Comparison of ENCODE assay signal across 9 cellular contexts in genomic region chr1:210234254-210234747, GRCh38. TPM values are rescaled to one million over a fixed set of nuclear protein-coding genes. Genes with fewer than 3 reads are reported as not detected.
DNase-seq lines count a peak whose midpoint lies in the region; TF ChIP-seq lines count a peak whose summit lies in the region.
"Had no signal": no experiment of that assay in that cellular context is flagged by ENCODE, and none has a peak within 500 bp of the region (broad histone marks: within the 10 kb centered on the region; RNA-seq: fewer than 3 reads in every experiment).

No MANE protein-coding gene starts in this region.

- peak overlapping the region; percentile 63 to 79 for H3K4me3 Mint-ChIP-seq in H9

- H3K4me3 ChIP-seq in SJCRH30: peak overlapping the region; percentile 50; the same call in 1 of the 2 replicates
- H3K4me3 ChIP-seq in hepatocyte: peak overlapping the region; percentile 71
- peak overlapping the region; percentile 66 for H3K4me3 ChIP-seq in smooth muscle cell

- H3K4me2 ChIP-seq in H9 (ENCODE audit: insufficient read depth, insufficient read length, low read length) (peak overlapping the region; percentile 22), hepatocyte (peak overlapping the region; percentile 95), smooth muscle cell (peak overlapping the region; percentile 98)

- no peak overlapping the region; a peak in 1 of 7 replicates for H3K27ac Mint-ChIP-seq in H9

- H2BK20ac ChIP-seq in H9 (ENCODE audit: low read depth, low read length, poor library complexity, severe bottlenecking): no peak overlapping the region

- H2AFZ ChIP-seq in H9 (ENCODE audit: low read length): no peak overlapping the region
- H2AFZ ChIP-seq in hepatocyte: peak overlapping the region; percentile 55
- no peak overlapping the region for H2AFZ ChIP-seq in smooth muscle cell (ENCODE audit: low read depth)

- TF ChIP-seq CTCF in H9 (conservative IDR thresholded peaks at IDR 0.05) (no peak), hepatocyte (IDR thresholded peaks at IDR 0.05; ENCODE audit: poor library complexity) (no peak), smooth muscle cell (IDR thresholded peaks at IDR 0.05; ENCODE audit: borderline replicate concordance, insufficient read depth, poor library complexity, severe bottlenecking) (no peak)

- no peak overlapping the region for H2BK15ac ChIP-seq in H9 (ENCODE audit: low read depth, low read length)

- H4K5ac ChIP-seq in H9 (ENCODE audit: insufficient read length, low read depth, low read length): no peak overlapping the region

- H4K8ac ChIP-seq in H9 (replicated peaks; ENCODE audit: insufficient read length, low read depth, low read length): no peak overlapping the region

- H3K27me3 ChIP-seq in H9 (ENCODE audit: insufficient read depth, low read length) (peaks cover 3% of the 10 kb centered on the region; the same call in 1 of the 2 replicates), SJCRH30 (peaks cover 41% of the 10 kb centered on the region), hepatocyte (peaks cover 46% of the 10 kb centered on the region), smooth muscle cell (ENCODE audit: low read depth) (peaks cover 22% of the 10 kb centered on the region)

- H3K56ac ChIP-seq in H9 (ENCODE audit: insufficient read length, low read depth, low read length): no peak overlapping the region

- H3K23me2 ChIP-seq in H9 (ENCODE audit: insufficient read length, low read depth, low read length, poor library complexity, severe bottlenecking): peaks cover 12% of the 10 kb centered on the region

- no peak overlapping the region for H2BK12ac ChIP-seq in H9 (ENCODE audit: insufficient read length, low read depth, low read length)

- H3K23ac ChIP-seq in H9 (ENCODE audit: insufficient read length, low read depth, low read length): no peak overlapping the region

- H3K36me3 ChIP-seq in SJCRH30 (no peaks in the 10 kb centered on the region), hepatocyte (replicated peaks; ENCODE audit: insufficient read depth, low read depth) (no peaks in the 10 kb centered on the region), smooth muscle cell (ENCODE audit: low read depth) (no peaks in the 10 kb centered on the region)

- H2BK5ac ChIP-seq in H9 (ENCODE audit: insufficient read length, low read length): no peak overlapping the region

- H3K27me3 Mint-ChIP-seq in H9 (ENCODE audit: low read depth): peaks cover 32% of the 10 kb centered on the region

- H2BK120ac ChIP-seq in H9 (ENCODE audit: low read depth, low read length, poor library complexity, severe bottlenecking): no peak overlapping the region

- no peaks in the 10 kb centered on the region for H3K9me3 Mint-ChIP-seq in H9

- H3K4me1 ChIP-seq in H9 (ENCODE audit: insufficient read depth, low read length) (peaks cover 9% of the 10 kb centered on the region; the same call in 1 of the 2 replicates), SJCRH30 (peaks cover 5% of the 10 kb centered on the region), hepatocyte (ENCODE audit: insufficient read depth) (peaks cover 16% of the 10 kb centered on the region), smooth muscle cell (ENCODE audit: low read depth) (peaks cover 23% of the 10 kb centered on the region)

- H3K4ac ChIP-seq in H9 (ENCODE audit: low read depth, low read length): no peak overlapping the region

- no peaks in the 10 kb centered on the region for H3K79me2 ChIP-seq in H9 (ENCODE audit: insufficient read depth, low read length)
- no peaks in the 10 kb centered on the region for H3K79me2 ChIP-seq in hepatocyte
- H3K79me2 ChIP-seq in smooth muscle cell (ENCODE audit: low read depth): no peaks in the 10 kb centered on the region

- no peak overlapping the region; the same call in 1 of the 2 replicates for H3K14ac ChIP-seq in H9 (ENCODE audit: insufficient read depth, low read length)

- H3K9me3 ChIP-seq in H9 (ENCODE audit: control insufficient read depth, low read depth, low read length) (no peaks in the 10 kb centered on the region), SJCRH30 (replicated peaks) (0 out of 2 replicates have a peak, but pooled peaks cover 6% of the 10 kb centered on the region), hepatocyte (ENCODE audit: low read depth) (no peaks in the 10 kb centered on the region), smooth muscle cell (replicated peaks; ENCODE audit: low read depth) (no peaks in the 10 kb centered on the region)

- H2AK5ac ChIP-seq in H9 (ENCODE audit: insufficient read length, low read length): no peak overlapping the region

- peaks cover 23 to 39% of the 10 kb centered on the region in 2 experiments for H3K4me1 Mint-ChIP-seq in H9

- H3K27ac ChIP-seq in H9 (ENCODE audit: insufficient read length, low read depth, low read length): no peak overlapping the region
- no peak overlapping the region for H3K27ac ChIP-seq in SJCRH30
- H3K27ac ChIP-seq in hepatocyte: no peak overlapping the region
- H3K27ac ChIP-seq in smooth muscle cell (ENCODE audit: low read depth): no peak overlapping the region

- no peak overlapping the region for H3K9ac ChIP-seq in H9 (ENCODE audit: extremely low read depth, insufficient read length, low read length)
- H3K9ac ChIP-seq in smooth muscle cell (ENCODE audit: low read depth): no peak overlapping the region

- H4K20me1 ChIP-seq in H9 (ENCODE audit: control insufficient read depth, insufficient read depth, insufficient read length) (no peaks in the 10 kb centered on the region), hepatocyte (ENCODE audit: insufficient read depth, poor library complexity, severe bottlenecking) (no peaks in the 10 kb centered on the region), smooth muscle cell (ENCODE audit: low read depth) (no peaks in the 10 kb centered on the region)

- WGBS in H9 (ENCODE audit: extremely low coverage, insufficient read length, low lambda C conversion rate): no CpG with 5 or more reads among the region's 15 CpGs
- WGBS in hepatocyte (ENCODE audit: low lambda C conversion rate, missing lambda C conversion rate): 27% methylated on average over 13 of the region's 15 CpGs
- 26% methylated on average over 15 of the region's 15 CpGs for WGBS in smooth muscle cell (ENCODE audit: low lambda C conversion rate)

- no peaks in the 10 kb centered on the region for H3K36me3 Mint-ChIP-seq in H9 (ENCODE audit: insufficient read depth in 1 of 3, low read depth in 3 of 3)

- H3F3A ChIP-seq in smooth muscle cell (ENCODE audit: low read depth): peaks cover 35% of the 10 kb centered on the region

- no peak overlapping the region for H4K91ac ChIP-seq in H9 (ENCODE audit: insufficient read length, low read depth, low read length)

- H3K9me2 ChIP-seq in hepatocyte (replicated peaks; ENCODE audit: insufficient read depth): no peaks in the 10 kb centered on the region

- in situ Hi-C loops in ACHN (cut with HindIII; ENCODE audit: low pct_ligation_motif_present, low pct_unique_long_range_greater_than_20kb, low sequenced_read_pairs): no loop called here

- H3K79me1 ChIP-seq in H9 (ENCODE audit: insufficient read depth, low read depth, low read length, poor library complexity, severe bottlenecking): no peaks in the 10 kb centered on the region

- no peak overlapping the region for H3K18ac ChIP-seq in H9 (ENCODE audit: insufficient read length, low read depth, low read length)

- DNase-seq in H9 (peak; percentile 78), SJCRH30 (no peak), hepatocyte (ENCODE audit: low spot score) (no peak), smooth muscle cell (lab: John Stamatoyannopoulos, UW; ENCODE audit: unreplicated experiment) (no peak), NCI-H524 treated with DMSO at 0.1 percent for 48 hours (lab: John Stamatoyannopoulos, UW) (no peak), NCI-H2081 (lab: John Stamatoyannopoulos, UW) (no peak), NOMO-1 treated with DMSO at 0.1 percent for 48 hours (lab: John Stamatoyannopoulos, UW; ENCODE audit: unreplicated experiment) (no peak), ACHN (no peak)
- DNase-seq: GOT3 had no signal

- no peak overlapping the region for H3T11ph ChIP-seq in H9 (ENCODE audit: low read length)

RNA-seq across cellular contexts. Expression of gene SERTAD4, which starts 1.7 kb away (rescaled TPM):
- total RNA-seq in H9 (2021) (3.9 and 5.0 TPM in 2 replicates), hepatocyte (2.6 and 3.0 TPM in 2 replicates), smooth muscle cell (2.1 and 3.1 TPM in 2 replicates)
- total RNA-seq in SJCRH30 (2014; rRNA removed; shearing (Covaris generic)): 0.20 and 0.30 TPM in 2 replicates
- polyA plus RNA-seq in hepatocyte (2.8 and 4.7 TPM in 2 replicates), smooth muscle cell (0.18 and 3.1 TPM in 2 replicates)

Comparison
In these comparisons a context has a peak if more than half of its experiments do, and no peak if none do; other contexts are left out.
1. H3K4me2 ChIP-seq: peak in every context shown above with its lines; median percentile 98 in smooth muscle cell; 95 in hepatocyte; 22 in H9.